Comparison of ENCODE assay signal across 11 cellular contexts in the genomic region with DNA sequence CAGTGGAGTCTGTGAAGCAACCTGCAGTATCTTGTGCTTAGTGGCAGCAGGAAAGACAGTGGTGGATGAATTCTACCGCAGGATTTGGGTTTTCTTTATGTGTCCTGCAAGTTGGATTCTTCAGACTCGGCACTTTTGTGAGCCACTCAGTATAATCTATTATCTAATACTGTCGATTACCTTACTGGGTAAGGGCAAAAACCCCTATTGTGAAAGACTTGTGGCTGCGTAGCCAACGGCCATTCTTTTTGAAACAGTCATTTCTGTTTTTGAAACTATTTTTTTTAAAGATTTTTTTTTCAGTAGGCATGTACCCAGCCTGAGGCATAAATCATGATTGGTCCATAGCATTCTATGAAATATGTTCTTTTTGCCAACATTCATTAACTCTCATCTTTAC. TPM values are rescaled to one million over a fixed set of nuclear protein-coding genes. Genes with fewer than 3 reads are reported as not detected.
DNase-seq lines count a peak whose midpoint lies in the region; ATAC-seq, FAIRE-seq and TF ChIP-seq lines count a peak whose summit lies in the region.
"Had no signal": no experiment of that assay in that cellular context is flagged by ENCODE, and none has a peak within 500 bp of the region (broad histone marks: within the 10 kb centered on the region; RNA-seq: fewer than 3 reads in every experiment).

No MANE protein-coding gene starts in this region.

- peak overlapping the region; percentile 90 for H3K4me3 Mint-ChIP-seq in activated T-helper 2 cell treated with anti-CD3 and anti-CD28 coated beads, Interferon-gamma antibody, Interleukin-2, Interleukin-4, amounts not matched to agents 10 μg/mL and 5 μg/mL and 100 μg/mL, durations not matched to agents 14 hours and 24 hours and 36 hours (ENCODE audit: low read depth)
- peak overlapping the region; percentile 71 for H3K4me3 Mint-ChIP-seq in memory B cell

- H3K36me3 Mint-ChIP-seq in activated T-helper 2 cell treated with anti-CD3 and anti-CD28 coated beads, Interferon-gamma antibody, Interleukin-2, Interleukin-4, amounts not matched to agents 10 μg/mL and 5 μg/mL and 100 μg/mL, durations not matched to agents 14 hours and 24 hours and 36 hours (ENCODE audit: low read depth): peaks cover 5% of the 10 kb centered on the region
- H3K36me3 Mint-ChIP-seq in memory B cell: peaks cover 4% of the 10 kb centered on the region

- intact Hi-C loops in activated T-helper 2 cell treated with anti-CD3 and anti-CD28 coated beads, Interferon-gamma antibody, Interleukin-2, Interleukin-4, amounts not matched to agents 10 μg/mL and 5 μg/mL and 100 μg/mL, durations not matched to agents 14 hours and 24 hours and 36 hours (cut with micrococcal nuclease): no loop called here

- peaks cover 24% of the 10 kb centered on the region for H3K4me1 Mint-ChIP-seq in activated T-helper 2 cell treated with anti-CD3 and anti-CD28 coated beads, Interferon-gamma antibody, Interleukin-2, Interleukin-4, amounts not matched to agents 10 μg/mL and 5 μg/mL and 100 μg/mL, durations not matched to agents 14 hours and 24 hours and 36 hours (ENCODE audit: low read depth)
- peaks cover 17% of the 10 kb centered on the region for H3K4me1 Mint-ChIP-seq in memory B cell

- TF ChIP-seq CTCF in D721Med (IDR thresholded peaks at IDR 0.05; ENCODE audit: insufficient read depth, missing control alignments): no peak

- H3K4me3 ChIP-seq in BLaER1 (no peak overlapping the region), HUES6 (ENCODE audit: low read depth, low read length) (peak overlapping the region; percentile 96; the same call in 1 of the 2 replicates)

- FAIRE-seq in D721Med (lab: Jason Lieb, UNC): no peak

- no peak overlapping the region for H3K9ac ChIP-seq in BLaER1
- no peak overlapping the region for H3K9ac ChIP-seq in HUES6 (ENCODE audit: low read length)

- no peaks in the 10 kb centered on the region for H3K27me3 ChIP-seq in BLaER1
- H3K27me3 ChIP-seq in HUES6 (ENCODE audit: control insufficient read depth, insufficient read depth, low read length): no peaks in the 10 kb centered on the region; the same call in 1 of the 2 replicates

- peaks cover 6% of the 10 kb centered on the region for H3K27me3 Mint-ChIP-seq in activated T-helper 2 cell treated with anti-CD3 and anti-CD28 coated beads, Interferon-gamma antibody, Interleukin-2, Interleukin-4, amounts not matched to agents 10 μg/mL and 5 μg/mL and 100 μg/mL, durations not matched to agents 14 hours and 24 hours and 36 hours (ENCODE audit: low read depth)
- H3K27me3 Mint-ChIP-seq in memory B cell: peaks cover 1% of the 10 kb centered on the region

- H3K27ac Mint-ChIP-seq in activated T-helper 2 cell treated with anti-CD3 and anti-CD28 coated beads, Interferon-gamma antibody, Interleukin-2, Interleukin-4, amounts not matched to agents 10 μg/mL and 5 μg/mL and 100 μg/mL, durations not matched to agents 14 hours and 24 hours and 36 hours: peak overlapping the region; percentile 46
- no peak overlapping the region for H3K27ac Mint-ChIP-seq in memory B cell

- H3K36me3 ChIP-seq in BLaER1 (peaks cover 4% of the 10 kb centered on the region), HUES6 (ENCODE audit: control insufficient read depth, insufficient read depth, low read length) (peaks cover under 1% of the 10 kb centered on the region; the same call in 1 of the 2 replicates)

- peak overlapping the region; percentile 89; the same call in 1 of the 2 replicates for H3K4me2 ChIP-seq in BLaER1

- H3K9me3 ChIP-seq in BLaER1: no peaks in the 10 kb centered on the region
- H3K9me3 ChIP-seq in HUES6 (ENCODE audit: control insufficient read depth, insufficient read depth, low read depth, low read length): no peaks in the 10 kb centered on the region

- H3K9me3 Mint-ChIP-seq in activated T-helper 2 cell treated with anti-CD3 and anti-CD28 coated beads, Interferon-gamma antibody, Interleukin-2, Interleukin-4, amounts not matched to agents 10 μg/mL and 5 μg/mL and 100 μg/mL, durations not matched to agents 14 hours and 24 hours and 36 hours: no peaks in the 10 kb centered on the region
- H3K9me3 Mint-ChIP-seq in memory B cell: no peaks in the 10 kb centered on the region

- H4K20me1 ChIP-seq in BLaER1: peaks cover 30% of the 10 kb centered on the region

- peaks cover 33% of the 10 kb centered on the region for H3K4me1 ChIP-seq in BLaER1
- peaks cover 17% of the 10 kb centered on the region for H3K4me1 ChIP-seq in HUES6 (ENCODE audit: control insufficient read depth, insufficient read depth, low read length)

- no peak for ATAC-seq in memory B cell (ENCODE audit: low read depth)

- no peak for DNase-seq in activated T-helper 2 cell treated with anti-CD3 and anti-CD28 coated beads, Interferon-gamma antibody, Interleukin-2, Interleukin-4, amounts not matched to agents 10 μg/mL and 5 μg/mL and 100 μg/mL, durations not matched to agents 14 hours and 24 hours and 36 hours (ENCODE audit: low spot score)
- DNase-seq in memory B cell (ENCODE audit: low spot score in 2 of 2) (no peak), D721Med (ENCODE audit: insufficient read length, low spot score) (no peak), RPMI8226 (no peak), NCI-H1092 treated with DMSO at 0.1 percent for 48 hours (lab: John Stamatoyannopoulos, UW) (no peak)
- DNase-seq in effector CD8-positive, alpha-beta T cell (lab: John Stamatoyannopoulos, UW): no peak
- DNase-seq: H7, hypothalamus, NCI-H2227 treated with DMSO at 0.1 percent for 48 hours had no signal

- H3K27ac ChIP-seq in BLaER1 (no peak overlapping the region), HUES6 (ENCODE audit: low read depth, low read length) (no peak overlapping the region)

RNA-seq across cellular contexts. Expression of a gene that starts 1.5 kb away (rescaled TPM):
- 28.0 and 31.5 TPM in 2 replicates for total RNA-seq in activated T-helper 2 cell treated with anti-CD3 and anti-CD28 coated beads, Interferon-gamma antibody, Interleukin-2, Interleukin-4, amounts not matched to agents 10 μg/mL and 5 μg/mL and 100 μg/mL, durations not matched to agents 14 hours and 24 hours and 36 hours

RNA-seq across cellular contexts. Expression of a gene that starts 58.9 kb away (rescaled TPM):
- 22.0 and 26.1 TPM in 2 replicates for total RNA-seq in activated T-helper 2 cell treated with anti-CD3 and anti-CD28 coated beads, Interferon-gamma antibody, Interleukin-2, Interleukin-4, amounts not matched to agents 10 μg/mL and 5 μg/mL and 100 μg/mL, durations not matched to agents 14 hours and 24 hours and 36 hours
